In genomic region chr10:79127151-79127961, GRCh38 we compare ENCODE assay signal across 8 cellular contexts. TPM values are rescaled to one million over a fixed set of nuclear protein-coding genes. Genes with fewer than 3 reads are reported as not detected.
DNase-seq lines count a peak whose midpoint lies in the region; TF ChIP-seq lines count a peak whose summit lies in the region.

No MANE protein-coding gene starts in this region.

- H3K4me1 Mint-ChIP-seq in endothelial cell (ENCODE audit: unreplicated experiment), result peaks cover 36% of the 10 kb centered on the region

- H3K9me3 ChIP-seq in GM23248 (ENCODE audit: low read depth), result no peaks in the 10 kb centered on the region
- no peaks in the 10 kb centered on the region for H3K9me3 ChIP-seq in NT2/D1 (ENCODE audit: insufficient read depth, low read length)

- no peaks in the 10 kb centered on the region for H3K27me3 ChIP-seq in GM23248 (replicated peaks; ENCODE audit: insufficient read depth)
- no peaks in the 10 kb centered on the region for H3K27me3 ChIP-seq in NT2/D1 (ENCODE audit: insufficient read depth, insufficient read length)

- no peaks in the 10 kb centered on the region; the same call in 1 of the 2 replicates for H4K20me1 ChIP-seq in GM23248 (ENCODE audit: insufficient read depth)

- H3K27ac Mint-ChIP-seq in endothelial cell (ENCODE audit: unreplicated experiment), result no peak overlapping the region

- WGBS in GM23248 (ENCODE audit: low coverage in 1 of 2, low lambda C conversion rate in 2 of 2, missing lambda C conversion rate in 2 of 2), 2 experiments, result 42 to 46% methylated on average over 14 to 16 of the region's 16 CpGs

- no peak overlapping the region for H2AFZ ChIP-seq in GM23248

- peaks cover 8% of the 10 kb centered on the region; the same call in 1 of the 2 replicates for H3K36me3 ChIP-seq in GM23248 (ENCODE audit: low read depth)
- peaks cover 54% of the 10 kb centered on the region for H3K36me3 ChIP-seq in NT2/D1 (ENCODE audit: insufficient read depth, insufficient read length, low read length)

- no peak overlapping the region for H3K4me2 ChIP-seq in GM23248 (ENCODE audit: unreplicated experiment)

- peaks cover 32% of the 10 kb centered on the region for H3K4me1 ChIP-seq in GM23248 (ENCODE audit: insufficient read depth)
- H3K4me1 ChIP-seq in NT2/D1 (ENCODE audit: insufficient read depth, insufficient read length), result peaks cover 40% of the 10 kb centered on the region

- peaks cover 99% of the 10 kb centered on the region for H3K79me2 ChIP-seq in GM23248 (ENCODE audit: insufficient read depth)

- in situ Hi-C loops in GM23248 (cut with MboI), result no loop called here

- no peaks in the 10 kb centered on the region for H3K9me2 ChIP-seq in GM23248 (ENCODE audit: insufficient read depth)

- TF ChIP-seq CTCF in fibroblast of the aortic adventitia (IDR thresholded peaks at IDR 0.05; ENCODE audit: insufficient read depth, low read length), result no peak
- TF ChIP-seq CTCF in endothelial cell (IDR thresholded peaks at IDR 0.05; ENCODE audit: unreplicated experiment), result no peak

- H3K9ac ChIP-seq in GM23248 (peak overlapping the region; percentile 20; the same call in 1 of the 2 replicates), NT2/D1 (ENCODE audit: insufficient read length, low read depth) (peak overlapping the region; percentile 39)

- peaks cover 13% of the 10 kb centered on the region for H3K36me3 Mint-ChIP-seq in endothelial cell (ENCODE audit: low read depth, unreplicated experiment)

- peaks cover 11% of the 10 kb centered on the region for H3K27me3 Mint-ChIP-seq in endothelial cell (ENCODE audit: unreplicated experiment)

- H3F3A ChIP-seq in GM23248 (ENCODE audit: insufficient read depth), result peaks cover 31% of the 10 kb centered on the region

- H3K4me3 ChIP-seq in GM23248 (no peak overlapping the region), NT2/D1 (ENCODE audit: insufficient read length, low read depth) (no peak overlapping the region), fibroblast of the aortic adventitia (ENCODE audit: low read depth, low read length) (no peak overlapping the region)

- H3K4me3 Mint-ChIP-seq in endothelial cell (ENCODE audit: unreplicated experiment), result no peak overlapping the region

- DNase-seq in GM23248 (peak; percentile 92), NT2/D1 (ENCODE audit: low read depth, low spot score) (no peak), fibroblast of the aortic adventitia (ENCODE audit: low read depth) (peak; percentile 91), renal cortical epithelial cell (ENCODE audit: low read depth) (peak; percentile 84), endothelial cell (ENCODE audit: low spot score) (no peak), C1 segment of cervical spinal cord (lab: John Stamatoyannopoulos, UW) (no peak), DMS79 (lab: John Stamatoyannopoulos, UW) (no peak)
- no peak for DNase-seq in effector CD4-positive, alpha-beta T cell

- H3K9me3 Mint-ChIP-seq in endothelial cell (ENCODE audit: unreplicated experiment), result no peaks in the 10 kb centered on the region

- peak overlapping the region; percentile 57 for H3K27ac ChIP-seq in GM23248

RNA-seq across cellular contexts. Expression of gene ZMIZ1, which starts 58.6 kb away (rescaled TPM):
- total RNA-seq in GM23248 (2014; rRNA removed; shearing (Covaris generic)), result 26.6 and 28.4 TPM in 2 replicates
- polyA plus RNA-seq in GM23248 (2016; fragmentation: Nextera tagmentation; extraction: Ambion mirVana), result 20.9 and 21.9 TPM in 2 replicates
- total RNA-seq in fibroblast of the aortic adventitia (ENCODE audit: low replicate concordance) (15.0 and 28.1 TPM in 2 replicates), renal cortical epithelial cell (3.6 and 45.0 TPM in 2 replicates), endothelial cell (ENCODE audit: unreplicated experiment) (102 TPM)

Comparison
In these comparisons a context has a peak if more than half of its experiments do, and no peak if none do; other contexts are left out.
1. DNase-seq: peak in GM23248 (single experiment), fibroblast of the aortic adventitia (single experiment) and renal cortical epithelial cell (single experiment); none in NT2/D1 (single experiment), effector CD4-positive, alpha-beta T cell (single experiment), endothelial cell (single experiment), C1 segment of cervical spinal cord (0 of 14) and DMS79 (single experiment).